In genomic region chr10:2619472-2619871, GRCh38 we compare ENCODE assay signal across 8 cellular contexts.
A peak's percentile ranks its signal among the peaks of the same experiment; 100 is the strongest.
DNase-seq lines count a peak whose midpoint lies in the region; TF ChIP-seq lines count a peak whose summit lies in the region.
"Had no signal": no experiment of that assay in that cellular context is flagged by ENCODE, and none has a peak within 500 bp of the region (broad histone marks: within the 10 kb centered on the region; RNA-seq: fewer than 3 reads in every experiment).

No MANE protein-coding gene starts in this region.

- H3K27ac Mint-ChIP-seq in activated naive CD8-positive, alpha-beta T cell treated with anti-CD3 and anti-CD28 coated beads for 36 hours = no peak overlapping the region
- H3K27ac Mint-ChIP-seq: stimulated activated naive CD8-positive, alpha-beta T cell treated with anti-CD3 and anti-CD28 coated beads, Interleukin-15, amount 100 ng/mL, for 72 hours had no signal

- no peaks in the 10 kb centered on the region for H3K4me1 Mint-ChIP-seq in activated naive CD8-positive, alpha-beta T cell treated with anti-CD3 and anti-CD28 coated beads for 36 hours
- H3K4me1 Mint-ChIP-seq: stimulated activated naive CD8-positive, alpha-beta T cell treated with anti-CD3 and anti-CD28 coated beads, Interleukin-15, amount 100 ng/mL, for 72 hours had no signal

- H3K9me3 Mint-ChIP-seq in activated naive CD8-positive, alpha-beta T cell treated with anti-CD3 and anti-CD28 coated beads for 36 hours = no peaks in the 10 kb centered on the region
- H3K9me3 Mint-ChIP-seq: stimulated activated naive CD8-positive, alpha-beta T cell treated with anti-CD3 and anti-CD28 coated beads, Interleukin-15, amount 100 ng/mL, for 72 hours had no signal

- peak; percentile 14 for DNase-seq in GDM1 (lab: John Stamatoyannopoulos, UW)
- peak; percentile 46 for DNase-seq in OCI-M1 (lab: John Stamatoyannopoulos, UW)
- DNase-seq in iPS-NIHi11 (ENCODE audit: low spot score) = peak; percentile 37
- no peak for DNase-seq in AG08396 (ENCODE audit: low spot score)
- no peak for DNase-seq in hypothalamus (lab: John Stamatoyannopoulos, UW)
- DNase-seq in activated naive CD8-positive, alpha-beta T cell treated with anti-CD3 and anti-CD28 coated beads for 36 hours = no peak
- DNase-seq: stimulated activated naive CD8-positive, alpha-beta T cell treated with anti-CD3 and anti-CD28 coated beads, Interleukin-15, amount 100 ng/mL, for 72 hours had no signal

- no peaks in the 10 kb centered on the region for H3K36me3 Mint-ChIP-seq in activated naive CD8-positive, alpha-beta T cell treated with anti-CD3 and anti-CD28 coated beads for 36 hours

- peak; percentile 49 for TF ChIP-seq CTCF in LNCAP (IDR thresholded peaks at IDR 0.05)

- H3K4me3 Mint-ChIP-seq in activated naive CD8-positive, alpha-beta T cell treated with anti-CD3 and anti-CD28 coated beads for 36 hours = no peak overlapping the region
- H3K4me3 Mint-ChIP-seq: stimulated activated naive CD8-positive, alpha-beta T cell treated with anti-CD3 and anti-CD28 coated beads, Interleukin-15, amount 100 ng/mL, for 72 hours had no signal

- H3K27me3 Mint-ChIP-seq in activated naive CD8-positive, alpha-beta T cell treated with anti-CD3 and anti-CD28 coated beads for 36 hours = peaks cover 7% of the 10 kb centered on the region

Comparison
In these comparisons a context has a peak if more than half of its experiments do, and no peak if none do; other contexts are left out.
1. DNase-seq: peak in GDM1 (single experiment), OCI-M1 (single experiment) and iPS-NIHi11 (single experiment); none in AG08396 (single experiment), hypothalamus (0 of 51) and activated naive CD8-positive, alpha-beta T cell treated with anti-CD3 and anti-CD28 coated beads for 36 hours (single experiment).